Comparison of ENCODE assay signal across 20 cellular contexts in the genomic region with DNA sequence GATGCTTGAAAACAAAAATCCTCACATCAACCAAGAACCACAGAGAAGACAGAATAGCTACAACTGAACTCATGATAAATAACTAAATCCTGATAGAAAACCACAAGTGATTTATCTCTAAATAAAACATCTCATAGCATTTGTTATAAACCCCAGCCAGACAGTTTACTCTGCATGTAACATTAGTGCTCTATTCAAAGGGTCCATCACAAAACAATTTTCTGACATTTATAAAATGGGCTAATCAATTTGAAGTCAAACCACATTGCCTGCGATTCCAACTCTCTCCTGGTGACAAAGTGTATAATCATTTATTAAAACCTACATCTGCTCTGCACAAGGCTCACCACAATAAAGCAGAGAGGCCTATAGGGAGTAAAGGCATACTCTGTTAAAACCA. TPM values are rescaled to one million over a fixed set of nuclear protein-coding genes. Genes with fewer than 3 reads are reported as not detected.
DNase-seq lines count a peak whose midpoint lies in the region; ATAC-seq, FAIRE-seq and TF ChIP-seq lines count a peak whose summit lies in the region.
"Had no signal": no experiment of that assay in that cellular context is flagged by ENCODE, and none has a peak within 500 bp of the region (broad histone marks: within the 10 kb centered on the region; RNA-seq: fewer than 3 reads in every experiment).

No MANE protein-coding gene starts in this region.

- H3K9me3 Mint-ChIP-seq in astrocyte (ENCODE audit: unreplicated experiment): no peaks in the 10 kb centered on the region
- H3K9me3 Mint-ChIP-seq: CD8-positive, alpha-beta memory T cell; HFFc6 had no signal

- POLR2A ChIA-PET in SK-N-SH (lab: Yijun Ruan, JAX): interaction anchor here (0.9 kb wide), 1 partner anchor 296 kb away, joined by 4 read pairs; no protein-coding TSS in a partner anchor

- H3K27ac Mint-ChIP-seq in astrocyte (ENCODE audit: unreplicated experiment): no peak overlapping the region
- H3K27ac Mint-ChIP-seq: HFFc6 had no signal

- no peak overlapping the region for H3K4me2 ChIP-seq in SK-N-SH
- peak overlapping the region; percentile 11 for H3K4me2 ChIP-seq in BLaER1
- no peak overlapping the region for H3K4me2 ChIP-seq in astrocyte (ENCODE audit: low read length)

- CTCF ChIA-PET in SK-N-SH (lab: Yijun Ruan, JAX): interaction anchor here (0.6 to 5.4 kb wide), 8 partner anchors 35 to 299 kb away, joined by 3 to 53 read pairs (median 9); no protein-coding TSS in a partner anchor

- H3K4me3 ChIP-seq in SK-N-SH (ENCODE audit: low read depth in 2 of 2, low read length in 1 of 2): no peak overlapping the region
- no peak overlapping the region for H3K4me3 ChIP-seq in BLaER1
- no peak overlapping the region for H3K4me3 ChIP-seq in astrocyte (ENCODE audit: insufficient read depth, low read depth, low read length)

- H4K20me1 ChIP-seq in SK-N-SH (ENCODE audit: insufficient read depth) (peaks cover 26% of the 10 kb centered on the region), BLaER1 (peaks cover 48% of the 10 kb centered on the region), astrocyte (ENCODE audit: insufficient read depth, low read length) (peaks cover 34% of the 10 kb centered on the region)

- H3K79me2 ChIP-seq in SK-N-SH (ENCODE audit: insufficient read depth) (peaks cover 18% of the 10 kb centered on the region), astrocyte (ENCODE audit: insufficient read depth, low read length) (peaks cover 2% of the 10 kb centered on the region)

- TF ChIP-seq CTCF in SK-N-SH (IDR thresholded peaks at IDR 0.05): no peak
- TF ChIP-seq CTCF in VCaP (conservative IDR thresholded peaks at IDR 0.05): no peak
- no peak for TF ChIP-seq CTCF in astrocyte (IDR thresholded peaks at IDR 0.05; ENCODE audit: insufficient read depth, low read depth, low read length)

- 67% methylated on average over 1 of the region's 1 CpG for WGBS in SK-N-SH (ENCODE audit: low lambda C conversion rate)

- H2AFZ ChIP-seq in SK-N-SH (ENCODE audit: low read depth) (no peak overlapping the region), astrocyte (ENCODE audit: low read depth, low read length) (no peak overlapping the region)

- H3F3A ChIP-seq in SK-N-SH (replicated peaks; ENCODE audit: insufficient read depth): peaks cover 7% of the 10 kb centered on the region

- H3K27me3 Mint-ChIP-seq in astrocyte (ENCODE audit: low read depth, unreplicated experiment): no peaks in the 10 kb centered on the region
- H3K27me3 Mint-ChIP-seq: CD8-positive, alpha-beta memory T cell had no signal

- no peak overlapping the region for H3K4me3 Mint-ChIP-seq in astrocyte (ENCODE audit: unreplicated experiment)
- H3K4me3 Mint-ChIP-seq: CD8-positive, alpha-beta memory T cell; HFFc6 had no signal

- H3K36me3 ChIP-seq in SK-N-SH (replicated peaks in 1 of 2; ENCODE audit: control insufficient read depth in 1 of 2, insufficient read depth in 2 of 2, low read length in 1 of 2): peaks cover 46 to 51% of the 10 kb centered on the region in 2 experiments
- peaks cover 42% of the 10 kb centered on the region for H3K36me3 ChIP-seq in BLaER1
- peaks cover 17% of the 10 kb centered on the region for H3K36me3 ChIP-seq in astrocyte (ENCODE audit: insufficient read depth, low read length)

- DNase-seq in SK-N-SH (no peak), astrocyte (ENCODE audit: low read depth) (peak; percentile 57), KG1 (lab: John Stamatoyannopoulos, UW) (no peak), NCI-H510A treated with DMSO at 0.1 percent for 48 hours (lab: John Stamatoyannopoulos, UW) (no peak), HuH-7 (ENCODE audit: low spot score) (no peak)
- DNase-seq: Caco-2; CD8-positive, alpha-beta memory T cell; DND-41; GDM1; HCEC 1CT; HFFc6 had no signal

- peaks cover 2% of the 10 kb centered on the region for H3K36me3 Mint-ChIP-seq in astrocyte (ENCODE audit: low read depth, unreplicated experiment)

- no peak for TF ChIP-seq RAD21 in SK-N-SH (IDR thresholded peaks at IDR 0.05; ENCODE audit: low read length)

- H3K9ac ChIP-seq in SK-N-SH (no peak overlapping the region), BLaER1 (no peak overlapping the region), astrocyte (ENCODE audit: low read length) (no peak overlapping the region)

- no peak for TF ChIP-seq EP300 in SK-N-SH (IDR thresholded peaks at IDR 0.05; ENCODE audit: borderline replicate concordance in 1 of 2, low read depth in 1 of 2, low read length in 1 of 2)

- H3K27me3 ChIP-seq in SK-N-SH (ENCODE audit: insufficient read depth): no peaks in the 10 kb centered on the region
- no peaks in the 10 kb centered on the region for H3K27me3 ChIP-seq in BLaER1
- H3K27me3 ChIP-seq in astrocyte (ENCODE audit: insufficient read depth, low read length): no peaks in the 10 kb centered on the region

- peak overlapping the region in 1 of 2 experiments; percentile 34; a peak in 2 of 4 replicates for H3K27ac ChIP-seq in SK-N-SH (ENCODE audit: low read depth in 2 of 2, low read length in 1 of 2)
- H3K27ac ChIP-seq in BLaER1: no peak overlapping the region
- H3K27ac ChIP-seq in VCaP: peak overlapping the region; percentile 40; the same call in 1 of the 2 replicates
- H3K27ac ChIP-seq in astrocyte (ENCODE audit: low read depth, low read length): no peak overlapping the region
- H3K27ac ChIP-seq: 22Rv1 had no signal

- H3K4me1 ChIP-seq in SK-N-SH (ENCODE audit: control insufficient read depth in 1 of 2, insufficient read depth in 2 of 2, low read depth in 1 of 2, low read length in 1 of 2): peaks cover 7 to 10% of the 10 kb centered on the region in 2 experiments; a peak in 3 of 4 replicates
- H3K4me1 ChIP-seq in BLaER1: peaks cover 16% of the 10 kb centered on the region
- H3K4me1 ChIP-seq in astrocyte (ENCODE audit: insufficient read depth, low read length): peaks cover 10% of the 10 kb centered on the region
- H3K4me1 ChIP-seq: Caco-2 had no signal

- no peak for FAIRE-seq in astrocyte (lab: Jason Lieb, UNC)
- FAIRE-seq: GM12892, GM19239, H1 had no signal

- H3K9me3 ChIP-seq in SK-N-SH (no peaks in the 10 kb centered on the region; the same call in 1 of the 2 replicates), BLaER1 (no peaks in the 10 kb centered on the region), astrocyte (ENCODE audit: insufficient read depth, low read depth, low read length) (no peaks in the 10 kb centered on the region)
- H3K9me3 ChIP-seq: Caco-2 had no signal

- no peak for ATAC-seq in SK-N-SH treated with all-trans-retinoic acid at 6 μM for 48 hours

- no peaks in the 10 kb centered on the region for H3K9me2 ChIP-seq in SK-N-SH

- H3K4me1 Mint-ChIP-seq in astrocyte (ENCODE audit: low read depth, unreplicated experiment): peaks cover 1% of the 10 kb centered on the region

TF ChIP-seq in SK-N-SH, 30 proteins besides CTCF, POLR2A, EP300 and RAD21:
- TF ChIP-seq RXRA (IDR thresholded peaks at IDR 0.05; ENCODE audit: borderline replicate concordance, low read depth) (no peak), MXI1 (IDR thresholded peaks at IDR 0.05; ENCODE audit: low read depth, low read length) (peak; percentile 21; the same call in 1 of the 2 replicates)

TF ChIP-seq in SK-N-SH treated with all-trans-retinoic acid at 6 μM for 48 hours, 23 proteins besides CTCF, POLR2A, EP300 and RAD21 (continues in another document):
- TF ChIP-seq ZC3H10 (CRISPR knock-in tag; IDR thresholded peaks at IDR 0.05) (no peak), ZFP30 (CRISPR knock-in tag; IDR thresholded peaks at IDR 0.05) (no peak), BACH2 (CRISPR knock-in tag; IDR thresholded peaks at IDR 0.05; ENCODE audit: borderline replicate concordance) (no peak), TOX (CRISPR knock-in tag; IDR thresholded peaks at IDR 0.05; ENCODE audit: borderline replicate concordance) (no peak), ZNF8 (CRISPR knock-in tag; IDR thresholded peaks at IDR 0.05) (no peak)
- TF ChIP-seq, protein P1, sequence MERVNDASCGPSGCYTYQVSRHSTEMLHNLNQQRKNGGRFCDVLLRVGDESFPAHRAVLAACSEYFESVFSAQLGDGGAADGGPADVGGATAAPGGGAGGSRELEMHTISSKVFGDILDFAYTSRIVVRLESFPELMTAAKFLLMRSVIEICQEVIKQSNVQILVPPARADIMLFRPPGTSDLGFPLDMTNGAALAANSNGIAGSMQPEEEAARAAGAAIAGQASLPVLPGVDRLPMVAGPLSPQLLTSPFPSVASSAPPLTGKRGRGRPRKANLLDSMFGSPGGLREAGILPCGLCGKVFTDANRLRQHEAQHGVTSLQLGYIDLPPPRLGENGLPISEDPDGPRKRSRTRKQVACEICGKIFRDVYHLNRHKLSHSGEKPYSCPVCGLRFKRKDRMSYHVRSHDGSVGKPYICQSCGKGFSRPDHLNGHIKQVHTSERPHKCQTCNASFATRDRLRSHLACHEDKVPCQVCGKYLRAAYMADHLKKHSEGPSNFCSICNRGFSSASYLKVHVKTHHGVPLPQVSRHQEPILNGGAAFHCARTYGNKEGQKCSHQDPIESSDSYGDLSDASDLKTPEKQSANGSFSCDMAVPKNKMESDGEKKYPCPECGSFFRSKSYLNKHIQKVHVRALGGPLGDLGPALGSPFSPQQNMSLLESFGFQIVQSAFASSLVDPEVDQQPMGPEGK (CRISPR knock-in tag; IDR thresholded peaks at IDR 0.05; ENCODE audit: borderline replicate concordance): no peak

RNA-seq across cellular contexts. Expression of gene UIMC1, which starts 49.8 kb away (rescaled TPM):
- polyA plus RNA-seq in SK-N-SH (2012; rRNA removed): 19.9 and 24.3 TPM in 2 replicates
- polyA plus RNA-seq in SK-N-SH (2012; cell fraction: cytosol; rRNA removed): 23.5 and 25.1 TPM in 2 replicates
- polyA plus RNA-seq in SK-N-SH (2012; cell fraction: nucleus; rRNA removed): 25.8 and 39.3 TPM in 2 replicates
- total RNA-seq in astrocyte: 36.1 and 41.0 TPM in 2 replicates

RNA-seq across cellular contexts. Expression of gene HK3, which starts 57.6 kb away (rescaled TPM):
- 0.02 TPM in 2 replicates for polyA plus RNA-seq in SK-N-SH (2012; rRNA removed)
- 0.01 TPM in 1 of 2 replicates, not detected in the other for polyA plus RNA-seq in SK-N-SH (2012; cell fraction: cytosol; rRNA removed)
- polyA plus RNA-seq in SK-N-SH (2012; cell fraction: nucleus; rRNA removed): 0.19 and 0.20 TPM in 2 replicates
- total RNA-seq in astrocyte: 0.14 TPM in 1 of 2 replicates, not detected in the other
- total RNA-seq: H1, HFFc6, HT1080 had no signal
- polyA plus RNA-seq: BJ; CD8-positive, alpha-beta memory T cell; H1 had no signal
